Comparison of ENCODE assay signal across 1 cellular context in the genomic region with DNA sequence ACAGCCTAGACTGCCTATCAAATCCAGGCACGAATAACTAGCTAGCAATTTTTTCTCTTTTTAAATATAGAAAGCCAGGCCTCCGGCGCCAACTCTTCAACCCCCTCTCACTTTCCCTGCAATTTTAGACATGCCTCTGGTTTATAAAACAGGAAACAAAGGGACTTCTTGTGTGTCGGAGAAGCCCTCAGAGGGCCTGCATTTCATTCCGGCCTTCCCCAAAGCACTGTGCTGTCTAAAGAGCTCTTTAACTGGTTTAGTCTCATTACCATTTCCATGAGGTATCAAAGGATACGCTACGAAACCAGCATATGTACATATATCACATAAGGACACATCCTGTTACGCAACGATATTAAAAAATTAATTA.
TF ChIP-seq lines count a peak whose summit lies in the region.

No MANE protein-coding gene starts in this region.

TF ChIP-seq in neural cell, 6 proteins besides CTCF, POLR2A, EP300 and RAD21 (continued from another document):
- TF ChIP-seq, protein P1, sequence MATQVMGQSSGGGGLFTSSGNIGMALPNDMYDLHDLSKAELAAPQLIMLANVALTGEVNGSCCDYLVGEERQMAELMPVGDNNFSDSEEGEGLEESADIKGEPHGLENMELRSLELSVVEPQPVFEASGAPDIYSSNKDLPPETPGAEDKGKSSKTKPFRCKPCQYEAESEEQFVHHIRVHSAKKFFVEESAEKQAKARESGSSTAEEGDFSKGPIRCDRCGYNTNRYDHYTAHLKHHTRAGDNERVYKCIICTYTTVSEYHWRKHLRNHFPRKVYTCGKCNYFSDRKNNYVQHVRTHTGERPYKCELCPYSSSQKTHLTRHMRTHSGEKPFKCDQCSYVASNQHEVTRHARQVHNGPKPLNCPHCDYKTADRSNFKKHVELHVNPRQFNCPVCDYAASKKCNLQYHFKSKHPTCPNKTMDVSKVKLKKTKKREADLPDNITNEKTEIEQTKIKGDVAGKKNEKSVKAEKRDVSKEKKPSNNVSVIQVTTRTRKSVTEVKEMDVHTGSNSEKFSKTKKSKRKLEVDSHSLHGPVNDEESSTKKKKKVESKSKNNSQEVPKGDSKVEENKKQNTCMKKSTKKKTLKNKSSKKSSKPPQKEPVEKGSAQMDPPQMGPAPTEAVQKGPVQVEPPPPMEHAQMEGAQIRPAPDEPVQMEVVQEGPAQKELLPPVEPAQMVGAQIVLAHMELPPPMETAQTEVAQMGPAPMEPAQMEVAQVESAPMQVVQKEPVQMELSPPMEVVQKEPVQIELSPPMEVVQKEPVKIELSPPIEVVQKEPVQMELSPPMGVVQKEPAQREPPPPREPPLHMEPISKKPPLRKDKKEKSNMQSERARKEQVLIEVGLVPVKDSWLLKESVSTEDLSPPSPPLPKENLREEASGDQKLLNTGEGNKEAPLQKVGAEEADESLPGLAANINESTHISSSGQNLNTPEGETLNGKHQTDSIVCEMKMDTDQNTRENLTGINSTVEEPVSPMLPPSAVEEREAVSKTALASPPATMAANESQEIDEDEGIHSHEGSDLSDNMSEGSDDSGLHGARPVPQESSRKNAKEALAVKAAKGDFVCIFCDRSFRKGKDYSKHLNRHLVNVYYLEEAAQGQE (IDR thresholded peaks at IDR 0.05; ENCODE audit: borderline replicate concordance) = no peak
- TF ChIP-seq MXI1 (conservative IDR thresholded peaks at IDR 0.05; ENCODE audit: poor library complexity, severe bottlenecking) = no peak
- TF ChIP-seq POLR2AphosphoS5 (IDR thresholded peaks at IDR 0.05) = no peak
- TF ChIP-seq EZH2 (IDR thresholded peaks at IDR 0.05; ENCODE audit: borderline replicate concordance, insufficient read depth, low read length, poor library complexity, severe bottlenecking) = no peak
- no peak for TF ChIP-seq TAF1 (IDR thresholded peaks at IDR 0.05; ENCODE audit: low read depth)
TF ChIP-seq in neural cell: peak in this region for 0.
